In genomic region chr15:70672081-70672480, GRCh38 we compare ENCODE assay signal across 10 cellular contexts.
DNase-seq lines count a peak whose midpoint lies in the region; ATAC-seq and TF ChIP-seq lines count a peak whose summit lies in the region.
"Had no signal": no experiment of that assay in that cellular context is flagged by ENCODE, and none has a peak within 500 bp of the region (broad histone marks: within the 10 kb centered on the region; RNA-seq: fewer than 3 reads in every experiment).

No MANE protein-coding gene starts in this region.

- TF ChIP-seq POLR2A in adrenal gland (IDR thresholded peaks at IDR 0.05) = no peak

- H3K27ac ChIP-seq in dorsolateral prefrontal cortex = no peak overlapping the region
- H3K27ac ChIP-seq in adrenal gland = no peak overlapping the region
- H3K27ac ChIP-seq: ascending aorta had no signal

- intact Hi-C loops in mucosa of descending colon (cut with DNase I, micrococcal nuclease) (loop anchor here in 1 of 2 donors (10.0 kb wide), 1 partner anchor 143 kb away; no protein-coding TSS in a partner anchor), dorsolateral prefrontal cortex (cut with DNase I) (no loop called here), adrenal gland (cut with DNase I) (loop anchor here in 1 of 2 donors (10.0 kb wide), 1 partner anchor 53 kb away; no protein-coding TSS in a partner anchor)

- TF ChIP-seq CTCF in GM06990 (IDR thresholded peaks at IDR 0.05; ENCODE audit: insufficient read depth, low read length, poor library complexity, severe bottlenecking) = no peak
- no peak for TF ChIP-seq CTCF in mucosa of descending colon (IDR thresholded peaks at IDR 0.05)
- TF ChIP-seq CTCF in dorsolateral prefrontal cortex (IDR thresholded peaks at IDR 0.05 in 54 of 56, conservative IDR thresholded peaks at IDR 0.05 in 2 of 56; ENCODE audit: low read depth in 1 of 56, partially characterized antibody in 56 of 56) = no peak
- no peak for TF ChIP-seq CTCF in adrenal gland (IDR thresholded peaks at IDR 0.05)

- H3K36me3 ChIP-seq in GM06990 (ENCODE audit: control insufficient read depth, insufficient read depth, low read length) (no peaks in the 10 kb centered on the region), mucosa of descending colon (ENCODE audit: low read depth) (no peaks in the 10 kb centered on the region), adrenal gland (replicated peaks in 1 of 2) (peaks cover 0 to 16% of the 10 kb centered on the region in 2 donors)

- no peaks in the 10 kb centered on the region for H3K27me3 ChIP-seq in GM06990 (replicated peaks; ENCODE audit: control insufficient read depth, insufficient read depth, low read length)
- peaks cover 0 to 5% (median 0%) of the 10 kb centered on the region in 45 donors for H3K27me3 ChIP-seq in dorsolateral prefrontal cortex
- no peaks in the 10 kb centered on the region for H3K27me3 ChIP-seq in adrenal gland
- H3K27me3 ChIP-seq: ascending aorta had no signal

- H3K4me3 ChIP-seq in GM06990 (replicated peaks; ENCODE audit: low read depth, low read length) (no peak overlapping the region), mucosa of descending colon (no peak overlapping the region), dorsolateral prefrontal cortex (no peak overlapping the region), adrenal gland (no peak overlapping the region)
- H3K4me3 ChIP-seq: ascending aorta had no signal

- peaks cover 15% of the 10 kb centered on the region for H3K4me1 ChIP-seq in mucosa of descending colon (ENCODE audit: low read depth)
- H3K4me1 ChIP-seq in adrenal gland (replicated peaks in 1 of 2) = no peaks in the 10 kb centered on the region
- H3K4me1 ChIP-seq: ascending aorta had no signal

- no peaks in the 10 kb centered on the region for H3K9me3 ChIP-seq in mucosa of descending colon
- H3K9me3 ChIP-seq in adrenal gland (replicated peaks in 1 of 3) = no peaks in the 10 kb centered on the region
- H3K9me3 ChIP-seq: ascending aorta had no signal

- peak; percentile 36 for DNase-seq in GM06990 (ENCODE audit: extremely low read depth, insufficient read length)
- peak; percentile 25 for DNase-seq in RPMI8226
- no peak for DNase-seq in mucosa of descending colon
- no peak for DNase-seq in dorsolateral prefrontal cortex
- DNase-seq in adrenal gland = no peak
- no peak for DNase-seq in left lobe of liver (ENCODE audit: low spot score)
- DNase-seq: NCI-H1436 treated with DMSO at 0.1 percent for 48 hours had no signal

- ATAC-seq in GM21737 (IDR thresholded peaks at IDR 0.05; ENCODE audit: unreplicated experiment) (peak; percentile 51), mucosa of descending colon (peak; percentile 54), HG03135 (IDR thresholded peaks at IDR 0.05; ENCODE audit: unreplicated experiment) (no peak), left lobe of liver (no peak)

Comparison
In these comparisons a context has a peak if more than half of its experiments do, and no peak if none do; other contexts are left out.
1. DNase-seq: peak in GM06990 (single experiment) and RPMI8226 (single experiment); none in mucosa of descending colon (0 of 3), dorsolateral prefrontal cortex (0 of 10), adrenal gland (0 of 7) and left lobe of liver (single experiment).
2. ATAC-seq: peak in GM21737 (single experiment) and mucosa of descending colon (single experiment); none in HG03135 (single experiment) and left lobe of liver (single experiment).